8 cellular contexts compared by ENCODE assay signal in the genomic region with DNA sequence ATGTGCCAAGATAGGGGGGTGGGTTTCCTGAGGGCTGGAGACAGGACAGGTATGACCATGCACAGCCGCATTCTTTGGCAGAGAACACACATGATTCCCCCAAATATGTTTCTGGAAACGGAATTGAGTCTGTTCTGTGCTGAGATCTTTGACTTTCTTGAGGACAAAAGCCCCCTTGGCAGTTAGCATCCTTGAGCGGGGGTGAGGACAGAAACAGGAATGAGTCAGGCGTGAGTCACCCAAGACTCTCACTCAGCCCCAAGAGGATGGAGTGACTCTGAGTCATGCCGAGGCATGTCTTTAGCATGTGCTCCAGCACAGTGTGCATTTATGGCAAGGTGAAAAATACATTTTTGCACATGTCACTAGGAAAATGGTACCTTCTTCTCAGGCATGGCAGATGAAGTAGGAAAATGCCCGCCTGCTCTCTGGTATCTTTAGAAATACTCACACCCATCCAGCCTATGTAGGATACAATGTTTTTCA. TPM values are rescaled to one million over a fixed set of nuclear protein-coding genes. Genes with fewer than 3 reads are reported as not detected.
DNase-seq lines count a peak whose midpoint lies in the region; ATAC-seq and TF ChIP-seq lines count a peak whose summit lies in the region.

No MANE protein-coding gene starts in this region.

- peak overlapping the region; percentile 69 to 91 (median 85) for H3K4me3 Mint-ChIP-seq in CD4-positive, alpha-beta memory T cell
- H3K4me3 Mint-ChIP-seq in activated CD4-positive, alpha-beta T cell treated with anti-CD3 and anti-CD28 coated beads for 36 hours, result peak overlapping the region; percentile 84
- peak overlapping the region; percentile 83 to 85 for H3K4me3 Mint-ChIP-seq in stimulated activated naive CD8-positive, alpha-beta T cell treated with anti-CD3 and anti-CD28 coated beads, Interleukin-15, amount 100 ng/mL, for 72 hours

- H3K27me3 Mint-ChIP-seq in CD4-positive, alpha-beta memory T cell, result no peaks in the 10 kb centered on the region
- no peaks in the 10 kb centered on the region for H3K27me3 Mint-ChIP-seq in activated CD4-positive, alpha-beta T cell treated with anti-CD3 and anti-CD28 coated beads for 36 hours
- no peaks in the 10 kb centered on the region for H3K27me3 Mint-ChIP-seq in stimulated activated naive CD8-positive, alpha-beta T cell treated with anti-CD3 and anti-CD28 coated beads, Interleukin-15, amount 100 ng/mL, for 72 hours

- no peak for TF ChIP-seq CTCF in colonic mucosa (IDR thresholded peaks at IDR 0.05)

- peak in 4 of 5 donors; percentile 54 to 97 (median 62) for DNase-seq in CD4-positive, alpha-beta memory T cell
- DNase-seq in HT-29 (ENCODE audit: low spot score), result peak; percentile 32
- DNase-seq in activated CD4-positive, alpha-beta T cell treated with anti-CD3 and anti-CD28 coated beads for 36 hours, result peak; percentile 94
- DNase-seq in colonic mucosa, result peak; percentile 57
- DNase-seq in stimulated activated naive CD8-positive, alpha-beta T cell treated with anti-CD3 and anti-CD28 coated beads, Interleukin-15, amount 100 ng/mL, for 72 hours, result peak; percentile 78 to 90
- DNase-seq in HAP-1 (ENCODE audit: low spot score in 2 of 2), result no peak

- CTCF ChIA-PET in CD4-positive, alpha-beta memory T cell (lab: Charles Lee; ENCODE audit: partially characterized antibody), result interaction anchor here (1.0 to 7.0 kb wide), 9 partner anchors 8 to 33 kb away, joined by 3 to 81 read pairs (median 6); no protein-coding TSS in a partner anchor
- CTCF ChIA-PET in activated CD4-positive, alpha-beta T cell treated with anti-CD3 and anti-CD28 coated beads for 36 hours (lab: Charles Lee), result interaction anchor here (0.7 to 4.8 kb wide), 9 partner anchors 9 to 685 kb away, joined by 3 to 38 read pairs (median 4); no protein-coding TSS in a partner anchor

- POLR2A ChIA-PET in CD4-positive, alpha-beta memory T cell (lab: Charles Lee; ENCODE audit: partially characterized antibody), result interaction anchor here (0.8 to 20.6 kb wide), 17 partner anchors 8 to 813 kb away, joined by 3 to 1762 read pairs (median 8); a partner anchor contains a TSS
- POLR2A ChIA-PET in activated CD4-positive, alpha-beta T cell treated with anti-CD3 and anti-CD28 coated beads for 36 hours (lab: Charles Lee), result interaction anchor here (0.8 to 1.2 kb wide), 4 partner anchors 10 to 313 kb away, joined by 3 to 11 read pairs (median 3); no protein-coding TSS in a partner anchor

- H3K27ac ChIP-seq in CD4-positive, alpha-beta memory T cell (ENCODE audit: low read depth, low read length), result peak overlapping the region; percentile 72
- H3K27ac ChIP-seq in colonic mucosa (peak overlapping the region; percentile 57), mucosa of rectum (ENCODE audit: low read depth in 2 of 2, low read length in 2 of 2) (peak overlapping the region; percentile 51 to 56)

- H3K27me3 ChIP-seq in CD4-positive, alpha-beta memory T cell (ENCODE audit: insufficient read depth, low read length), result no peaks in the 10 kb centered on the region
- H3K27me3 ChIP-seq in colonic mucosa (no peaks in the 10 kb centered on the region), mucosa of rectum (ENCODE audit: control insufficient read depth in 2 of 2, insufficient read depth in 2 of 2, low read length in 2 of 2) (no peaks in the 10 kb centered on the region), HAP-1 (ENCODE audit: low read depth) (no peaks in the 10 kb centered on the region; the same call in 1 of the 2 replicates)

- peaks cover 79% of the 10 kb centered on the region for H3K36me3 ChIP-seq in CD4-positive, alpha-beta memory T cell (ENCODE audit: insufficient read depth, low read length)
- H3K36me3 ChIP-seq in colonic mucosa (no peaks in the 10 kb centered on the region), mucosa of rectum (ENCODE audit: control insufficient read depth in 2 of 2, insufficient read depth in 2 of 2, low read length in 2 of 2) (no peaks in the 10 kb centered on the region), HAP-1 (replicated peaks) (no peaks in the 10 kb centered on the region)

- peaks cover 89 to 94% of the 10 kb centered on the region in 2 donors for H3K36me3 Mint-ChIP-seq in CD4-positive, alpha-beta memory T cell
- H3K36me3 Mint-ChIP-seq in activated CD4-positive, alpha-beta T cell treated with anti-CD3 and anti-CD28 coated beads for 36 hours (ENCODE audit: low read depth), result peaks cover 96% of the 10 kb centered on the region

- in situ Hi-C loops in HAP-1 (cut with MboI; ENCODE audit: low sequenced_read_pairs), result no loop called here

- no peaks in the 10 kb centered on the region for H3K9me3 ChIP-seq in CD4-positive, alpha-beta memory T cell (ENCODE audit: control insufficient read depth in 1 of 2, low read length in 2 of 2)
- H3K9me3 ChIP-seq in colonic mucosa (no peaks in the 10 kb centered on the region), mucosa of rectum (ENCODE audit: control insufficient read depth in 2 of 2, low read length in 2 of 2) (no peaks in the 10 kb centered on the region), HAP-1 (no peaks in the 10 kb centered on the region)

- H3K9me3 Mint-ChIP-seq in CD4-positive, alpha-beta memory T cell, result no peaks in the 10 kb centered on the region
- H3K9me3 Mint-ChIP-seq in activated CD4-positive, alpha-beta T cell treated with anti-CD3 and anti-CD28 coated beads for 36 hours (ENCODE audit: low read depth), result no peaks in the 10 kb centered on the region
- no peaks in the 10 kb centered on the region for H3K9me3 Mint-ChIP-seq in stimulated activated naive CD8-positive, alpha-beta T cell treated with anti-CD3 and anti-CD28 coated beads, Interleukin-15, amount 100 ng/mL, for 72 hours

- peak overlapping the region; percentile 13 to 46 for H3K4me3 ChIP-seq in CD4-positive, alpha-beta memory T cell (ENCODE audit: low read length in 2 of 2)
- H3K4me3 ChIP-seq in colonic mucosa (no peak overlapping the region), mucosa of rectum (ENCODE audit: low read length in 2 of 2) (no peak overlapping the region), HAP-1 (no peak overlapping the region)

- H3K27ac Mint-ChIP-seq in CD4-positive, alpha-beta memory T cell, result peak overlapping the region; percentile 92 to 100 (median 98)
- peak overlapping the region; percentile 99 for H3K27ac Mint-ChIP-seq in activated CD4-positive, alpha-beta T cell treated with anti-CD3 and anti-CD28 coated beads for 36 hours
- peak overlapping the region; percentile 98 for H3K27ac Mint-ChIP-seq in stimulated activated naive CD8-positive, alpha-beta T cell treated with anti-CD3 and anti-CD28 coated beads, Interleukin-15, amount 100 ng/mL, for 72 hours

- intact Hi-C loops in CD4-positive, alpha-beta memory T cell (cut with micrococcal nuclease), result loop anchor here (1.0 to 2.0 kb wide), 3 partner anchors 8 to 14 kb away; no protein-coding TSS in a partner anchor
- intact Hi-C loops in activated CD4-positive, alpha-beta T cell treated with anti-CD3 and anti-CD28 coated beads for 36 hours (cut with DNase I, micrococcal nuclease), result loop anchor here (1.0 to 5.0 kb wide), 6 partner anchors 9 to 815 kb away; no protein-coding TSS in a partner anchor
- intact Hi-C loops in colonic mucosa (cut with DNase I), result no loop called here

- peaks cover 86 to 100% (median 91%) of the 10 kb centered on the region in 4 donors for H3K4me1 Mint-ChIP-seq in CD4-positive, alpha-beta memory T cell
- H3K4me1 Mint-ChIP-seq in activated CD4-positive, alpha-beta T cell treated with anti-CD3 and anti-CD28 coated beads for 36 hours, result peaks cover 95% of the 10 kb centered on the region
- peaks cover 95% of the 10 kb centered on the region for H3K4me1 Mint-ChIP-seq in stimulated activated naive CD8-positive, alpha-beta T cell treated with anti-CD3 and anti-CD28 coated beads, Interleukin-15, amount 100 ng/mL, for 72 hours

- ATAC-seq in GM21367 (IDR thresholded peaks at IDR 0.05; ENCODE audit: unreplicated experiment), result peak; percentile 66
- ATAC-seq in activated CD4-positive, alpha-beta T cell treated with anti-CD3 and anti-CD28 coated beads for 36 hours, result peak; percentile 84
- peak; percentile 96 for ATAC-seq in stimulated activated naive CD8-positive, alpha-beta T cell treated with anti-CD3 and anti-CD28 coated beads, Interleukin-15, amount 100 ng/mL, for 72 hours

- H3K4me1 ChIP-seq in CD4-positive, alpha-beta memory T cell (ENCODE audit: insufficient read depth, low read length), result peaks cover 99% of the 10 kb centered on the region
- H3K4me1 ChIP-seq in colonic mucosa, result no peaks in the 10 kb centered on the region
- peaks cover 0 to 2% of the 10 kb centered on the region in 2 donors for H3K4me1 ChIP-seq in mucosa of rectum (ENCODE audit: control insufficient read depth in 2 of 2, insufficient read depth in 2 of 2, low read length in 2 of 2)
- H3K4me1 ChIP-seq in HAP-1, result no peaks in the 10 kb centered on the region

- H3K9ac ChIP-seq in colonic mucosa (ENCODE audit: low read depth in 2 of 2, low read length in 2 of 2) (no peak overlapping the region), mucosa of rectum (ENCODE audit: low read depth in 1 of 2, low read length in 2 of 2) (no peak overlapping the region)

RNA-seq across cellular contexts. Expression of a gene that starts 52.1 kb away (rescaled TPM):
- total RNA-seq in CD4-positive, alpha-beta memory T cell, result 100 to 1,000 TPM; 110 to 124 TPM
- 100 to 1,000 TPM; 602 to 735 TPM for polyA plus RNA-seq in CD4-positive, alpha-beta memory T cell
- total RNA-seq in HT-29 (2014; rRNA removed; shearing (Covaris generic)), result 111 and 124 TPM in 2 replicates
- total RNA-seq in activated CD4-positive, alpha-beta T cell treated with anti-CD3 and anti-CD28 coated beads for 36 hours, result 100 to 1,000 TPM; 265 to 302 TPM
- 100 to 1,000 TPM; 163 to 219 TPM for total RNA-seq in colonic mucosa

Comparison
In these comparisons a context has a peak if more than half of its experiments do, and no peak if none do; other contexts are left out.
1. DNase-seq: peak in CD4-positive, alpha-beta memory T cell (4 of 5), HT-29 (single experiment), activated CD4-positive, alpha-beta T cell treated with anti-CD3 and anti-CD28 coated beads for 36 hours (single experiment), colonic mucosa (single experiment) and stimulated activated naive CD8-positive, alpha-beta T cell treated with anti-CD3 and anti-CD28 coated beads, Interleukin-15, amount 100 ng/mL, for 72 hours (2 of 2); none in HAP-1 (0 of 2).
2. H3K4me3 ChIP-seq: peak in CD4-positive, alpha-beta memory T cell (2 of 2); none in colonic mucosa (single experiment), mucosa of rectum (0 of 2) and HAP-1 (single experiment).
3. Peak in every context shown above with its lines, with median percentiles within 50 percentile points of each other: H3K27ac ChIP-seq, H3K27ac Mint-ChIP-seq, H3K4me3 Mint-ChIP-seq and ATAC-seq.